ENCODE assay signal across 8 cellular contexts in genomic region chr9:121599186-121599871, GRCh38. TPM values are rescaled to one million over a fixed set of nuclear protein-coding genes. Genes with fewer than 3 reads are reported as not detected.
DNase-seq lines count a peak whose midpoint lies in the region; ATAC-seq and TF ChIP-seq lines count a peak whose summit lies in the region.

No MANE protein-coding gene starts in this region.

- no peak overlapping the region for H3K27ac Mint-ChIP-seq in activated naive CD8-positive, alpha-beta T cell treated with anti-CD3 and anti-CD28 coated beads, Interleukin-2, amount 50 U/mL, for 24 hours

- peak overlapping the region; percentile 98 for H3K27ac ChIP-seq in cardiac muscle cell

- H3K4me3 ChIP-seq in cardiac muscle cell, result peak overlapping the region; percentile 95

- H3K36me3 Mint-ChIP-seq in activated naive CD8-positive, alpha-beta T cell treated with anti-CD3 and anti-CD28 coated beads, Interleukin-2, amount 50 U/mL, for 24 hours (ENCODE audit: low read depth), result no peaks in the 10 kb centered on the region

- H3K9me3 ChIP-seq in cardiac muscle cell (ENCODE audit: low read depth), result no peaks in the 10 kb centered on the region

- in situ Hi-C loops in G401 (cut with HindIII; ENCODE audit: low sequenced_read_pairs) (no loop called here), SK-MEL-5 (cut with HindIII; ENCODE audit: low pct_unique_long_range_greater_than_20kb, low sequenced_read_pairs) (no loop called here)

- H3K9me3 Mint-ChIP-seq in activated naive CD8-positive, alpha-beta T cell treated with anti-CD3 and anti-CD28 coated beads, Interleukin-2, amount 50 U/mL, for 24 hours, result peaks cover 7% of the 10 kb centered on the region

- intact Hi-C loops in posterior cingulate gyrus (cut with DNase I), result no loop called here

- ATAC-seq in GM18502 (IDR thresholded peaks at IDR 0.05; ENCODE audit: poor library complexity, unreplicated experiment) (no peak), HG03571 (IDR thresholded peaks at IDR 0.05; ENCODE audit: unreplicated experiment) (no peak)
- ATAC-seq in activated naive CD8-positive, alpha-beta T cell treated with anti-CD3 and anti-CD28 coated beads, Interleukin-2, amount 50 U/mL, for 24 hours, result no peak

- H3K4me1 ChIP-seq in cardiac muscle cell (ENCODE audit: low read depth), result peaks cover 31% of the 10 kb centered on the region

- no peaks in the 10 kb centered on the region for H3K27me3 ChIP-seq in cardiac muscle cell

- peaks cover 62% of the 10 kb centered on the region for H3K27me3 Mint-ChIP-seq in activated naive CD8-positive, alpha-beta T cell treated with anti-CD3 and anti-CD28 coated beads, Interleukin-2, amount 50 U/mL, for 24 hours

- H3K4me1 Mint-ChIP-seq in activated naive CD8-positive, alpha-beta T cell treated with anti-CD3 and anti-CD28 coated beads, Interleukin-2, amount 50 U/mL, for 24 hours, result peaks cover 5% of the 10 kb centered on the region

- no peak overlapping the region for H3K4me3 Mint-ChIP-seq in activated naive CD8-positive, alpha-beta T cell treated with anti-CD3 and anti-CD28 coated beads, Interleukin-2, amount 50 U/mL, for 24 hours

- H3K36me3 ChIP-seq in cardiac muscle cell, result no peaks in the 10 kb centered on the region

- TF ChIP-seq CTCF in cardiac muscle cell (IDR thresholded peaks at IDR 0.05; ENCODE audit: low read depth, low read length), result no peak

- peak; percentile 79 for DNase-seq in G401 (ENCODE audit: low spot score)
- peak; percentile 33 for DNase-seq in SK-MEL-5 (ENCODE audit: low read depth, low spot score)
- peak; percentile 40 to 98 for DNase-seq in cardiac muscle cell (ENCODE audit: low read depth in 1 of 2, low spot score in 1 of 2)
- peak in 8 of 10 donors; percentile 31 to 90 (median 54) for DNase-seq in posterior cingulate gyrus
- DNase-seq in inferior parietal cortex (ENCODE audit: extremely low spot score), result no peak
- DNase-seq in activated naive CD8-positive, alpha-beta T cell treated with anti-CD3 and anti-CD28 coated beads, Interleukin-2, amount 50 U/mL, for 24 hours, result no peak

RNA-seq across cellular contexts. Expression of gene DAB2IP, which starts 52.1 kb away (rescaled TPM):
- 30.0 and 44.9 TPM in 2 replicates for total RNA-seq in G401 (2014; rRNA removed; shearing (Covaris generic))
- 13.4 and 14.1 TPM in 2 replicates for total RNA-seq in SK-MEL-5 (2014; rRNA removed; shearing (Covaris generic))
- 32.2 and 44.8 TPM in 2 replicates for polyA plus RNA-seq in SK-MEL-5 (2015; cell fraction: cytosol; rRNA removed)
- 18.9 and 21.4 TPM in 2 replicates for polyA plus RNA-seq in SK-MEL-5 (2015; cell fraction: nucleus; rRNA removed)
- 105 TPM in 2 replicates for total RNA-seq in cardiac muscle cell
- polyA plus RNA-seq in cardiac muscle cell, result 25.7 and 31.7 TPM in 2 replicates

Comparison
In these comparisons a context has a peak if more than half of its experiments do, and no peak if none do; other contexts are left out.
1. DNase-seq: peak in G401 (single experiment), SK-MEL-5 (single experiment), cardiac muscle cell (2 of 2) and posterior cingulate gyrus (8 of 10); none in inferior parietal cortex (single experiment) and activated naive CD8-positive, alpha-beta T cell treated with anti-CD3 and anti-CD28 coated beads, Interleukin-2, amount 50 U/mL, for 24 hours (single experiment).